In genomic region chr7:87933953-87934698, GRCh38 we compare ENCODE assay signal across 8 cellular contexts.
A peak's percentile ranks its signal among the peaks of the same experiment; 100 is the strongest.
DNase-seq lines count a peak whose midpoint lies in the region; ATAC-seq and TF ChIP-seq lines count a peak whose summit lies in the region.

ADAM22 (plus strand) TSS chr7:87934251; CDS start chr7:87934466, 215 bp downstream.

- H3K9me3 ChIP-seq in OCI-LY3 (ENCODE audit: insufficient read depth, low read length) (no peaks in the 10 kb centered on the region), mucosa of stomach (ENCODE audit: control insufficient read depth, low read length) (no peaks in the 10 kb centered on the region)

- H3K4me3 ChIP-seq in OCI-LY3 (ENCODE audit: low read length), result peak within 1 kb of the TSS; percentile 82
- H3K4me3 ChIP-seq in mucosa of stomach (ENCODE audit: low read length), result peak within 1 kb of the TSS; percentile 46

- H3K4me1 ChIP-seq in OCI-LY3 (ENCODE audit: low read length) (peaks cover 5% of the 10 kb centered on the region; the same call in 1 of the 2 replicates), mucosa of stomach (ENCODE audit: control insufficient read depth, insufficient read depth, low read length) (peaks cover 3% of the 10 kb centered on the region)

- H3K79me2 ChIP-seq in OCI-LY3 (ENCODE audit: low read length), result peaks cover 6% of the 10 kb centered on the region; the same call in 1 of the 2 replicates

- TF ChIP-seq POLR2A in erythroblast (IDR thresholded peaks at IDR 0.05; ENCODE audit: low read length), result peak; percentile 30

- peak within 1 kb of the TSS; percentile 99 for H2AFZ ChIP-seq in OCI-LY3 (ENCODE audit: low read depth, low read length)

- peaks cover 3% of the 10 kb centered on the region for H3K36me3 ChIP-seq in OCI-LY3 (replicated peaks; ENCODE audit: low read depth, low read length)
- H3K36me3 ChIP-seq in mucosa of stomach (ENCODE audit: control insufficient read depth, insufficient read depth, low read length), result no peaks in the 10 kb centered on the region

- H3K27ac ChIP-seq in OCI-LY3 (ENCODE audit: low read length), result peak within 1 kb of the TSS; percentile 36

- peak within 1 kb of the TSS; percentile 88 for H3K4me2 ChIP-seq in OCI-LY3 (ENCODE audit: low read length)

- TF ChIP-seq CTCF in OCI-LY3 (IDR thresholded peaks at IDR 0.05; ENCODE audit: low read depth, low read length), result peak; percentile 37

- no peaks in the 10 kb centered on the region for H4K20me1 ChIP-seq in OCI-LY3 (ENCODE audit: insufficient read depth, low read length)

- DNase-seq in DMS114 treated with DMSO at 0.1 percent for 48 hours (lab: John Stamatoyannopoulos, UW; ENCODE audit: unreplicated experiment) (peak; percentile 88), HuH-7 (ENCODE audit: low spot score) (peak; percentile 88), activated T-cell treated with anti-CD3 and anti-CD28 coated beads for 4 hours (peak; percentile 59), erythroblast (lab: John Stamatoyannopoulos, UW) (peak; percentile 82 to 88)
- DNase-seq in stimulated activated CD8-positive, alpha-beta memory T cell treated with anti-CD3 and anti-CD28 coated beads, Interleukin-4, amount 100 ng/mL, for 48 hours, result peak; percentile 88

- peak; percentile 96 for ATAC-seq in GM21526 (IDR thresholded peaks at IDR 0.05; ENCODE audit: low FRiP score, unreplicated experiment)

- H3K27me3 ChIP-seq in OCI-LY3 (ENCODE audit: low read depth, low read length) (no peaks in the 10 kb centered on the region), mucosa of stomach (ENCODE audit: control insufficient read depth, insufficient read depth, low read length) (peaks cover 10% of the 10 kb centered on the region)

- H3K9ac ChIP-seq in OCI-LY3 (ENCODE audit: low read length), result peak within 1 kb of the TSS; percentile 86
- H3K9ac ChIP-seq in mucosa of stomach (ENCODE audit: low read length), result no peak within 1 kb of the TSS

Comparison
In these comparisons a context has a peak if more than half of its experiments do, and no peak if none do; other contexts are left out.
1. Peak in every context shown above with its lines: DNase-seq, ATAC-seq, H3K4me3 ChIP-seq and H3K27ac ChIP-seq.